Comparison of ENCODE assay signal across 15 cellular contexts in the genomic region with DNA sequence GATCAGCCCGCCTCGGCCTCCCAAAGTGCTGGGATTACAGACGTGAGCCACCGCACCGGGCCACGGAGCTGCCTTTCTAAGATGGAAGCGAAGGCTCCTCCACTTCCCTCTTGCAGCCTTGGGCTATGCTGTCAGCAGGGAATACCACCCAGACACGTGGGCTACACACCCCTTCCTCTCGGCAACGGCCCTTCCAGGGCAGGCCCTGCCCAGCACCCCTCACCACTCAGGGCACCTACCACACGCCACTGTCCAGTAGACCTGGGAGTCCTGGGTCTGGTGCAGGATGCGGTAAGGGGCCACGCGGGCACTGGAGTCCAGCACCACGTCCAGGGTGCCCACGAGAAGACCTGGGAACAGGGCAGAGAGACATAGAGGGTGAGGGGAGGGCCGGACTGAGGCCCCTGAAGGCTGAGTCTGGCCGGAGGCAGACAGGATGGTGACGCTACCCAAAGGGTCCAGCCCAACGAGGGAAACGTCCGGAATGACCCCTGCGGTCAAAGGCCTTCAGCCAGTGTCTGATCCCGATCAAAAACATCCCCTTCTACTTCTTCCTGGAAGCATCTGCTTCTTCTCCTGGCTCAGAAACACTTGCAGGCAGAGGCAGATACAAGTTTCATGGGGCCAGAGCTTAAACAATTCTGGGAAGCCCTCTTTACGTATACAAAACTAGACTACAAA.
"Had no signal": no experiment of that assay in that cellular context is flagged by ENCODE, and none has a peak within 500 bp of the region (broad histone marks: within the 10 kb centered on the region; RNA-seq: fewer than 3 reads in every experiment).

No MANE protein-coding gene starts in this region.

- H3K27ac ChIP-seq: brain microvascular endothelial cell, epithelial cell of prostate, heart left ventricle, pancreas had no signal

- H3K27me3 ChIP-seq: brain microvascular endothelial cell, heart left ventricle, pancreas had no signal

- FAIRE-seq: frontal cortex, pancreas, TTC549, urothelium cell line had no signal

- H3K9me3 ChIP-seq: heart left ventricle, pancreas had no signal

- H3K9me3 Mint-ChIP-seq: stimulated activated effector memory CD8-positive, alpha-beta T cell treated with anti-CD3 and anti-CD28 coated beads, Interleukin-12 subunit alpha, Interleukin-12 subunit beta, amount 100 ng/mL, for 72 hours had no signal

- H3K4me3 ChIP-seq: heart left ventricle, pancreas had no signal

- DNase-seq: activated CD4-positive, alpha-beta T cell treated with anti-CD3 and anti-CD28 coated beads, Interleukin-2, amount 50 U/mL, for 1 hour; activated CD8-positive, alpha-beta memory T cell treated with anti-CD3 and anti-CD28 coated beads for 24 hours; activated naive CD4-positive, alpha-beta T cell; amniotic stem cell; brain microvascular endothelial cell; effector memory CD4-positive, alpha-beta T cell; heart left ventricle; midbrain; pancreas; T-helper 17 cell had no signal

- H3K36me3 ChIP-seq: pancreas had no signal

- H3K27ac Mint-ChIP-seq: stimulated activated effector memory CD8-positive, alpha-beta T cell treated with anti-CD3 and anti-CD28 coated beads, Interleukin-12 subunit alpha, Interleukin-12 subunit beta, amount 100 ng/mL, for 72 hours; T-helper 17 cell had no signal

- H3K27me3 Mint-ChIP-seq: T-helper 17 cell had no signal

- H3K4me3 Mint-ChIP-seq: stimulated activated effector memory CD8-positive, alpha-beta T cell treated with anti-CD3 and anti-CD28 coated beads, Interleukin-12 subunit alpha, Interleukin-12 subunit beta, amount 100 ng/mL, for 72 hours; T-helper 17 cell had no signal
